In genomic region chr7:103660455-103661371, GRCh38 we compare ENCODE assay signal across 15 cellular contexts.
DNase-seq lines count a peak whose midpoint lies in the region; ATAC-seq and TF ChIP-seq lines count a peak whose summit lies in the region.
"Had no signal": no experiment of that assay in that cellular context is flagged by ENCODE, and none has a peak within 500 bp of the region (broad histone marks: within the 10 kb centered on the region; RNA-seq: fewer than 3 reads in every experiment).

No MANE protein-coding gene starts in this region.

- 95 to 96% methylated on average over 7 of the region's 7 CpGs for WGBS in GM23248 (ENCODE audit: low coverage in 1 of 2, low lambda C conversion rate in 2 of 2, missing lambda C conversion rate in 2 of 2), 2 experiments

- H3K4me2 ChIP-seq in GM23248 (ENCODE audit: unreplicated experiment) (no peak overlapping the region), PC-3 (ENCODE audit: low read length) (peak overlapping the region; percentile 35; the same call in 1 of the 2 replicates), fibroblast of lung (ENCODE audit: extremely low read depth, insufficient read depth, low read length) (no peak overlapping the region)

- H4K20me1 ChIP-seq in GM23248 (ENCODE audit: insufficient read depth) (no peaks in the 10 kb centered on the region), PC-3 (ENCODE audit: low read length) (no peaks in the 10 kb centered on the region), fibroblast of lung (ENCODE audit: control insufficient read depth, extremely low read depth, insufficient read depth, low read length) (no peaks in the 10 kb centered on the region)

- in situ Hi-C loops in GM23248 (cut with MboI) = no loop called here

- POLR2A ChIA-PET in PC-3 (lab: Charles Lee; ENCODE audit: unreplicated experiment) = no interaction called here

- H3K79me2 ChIP-seq in GM23248 (ENCODE audit: insufficient read depth) (no peaks in the 10 kb centered on the region), PC-3 (ENCODE audit: low read length) (no peaks in the 10 kb centered on the region), fibroblast of lung (ENCODE audit: control insufficient read depth, insufficient read depth, low read length) (no peaks in the 10 kb centered on the region)

- TF ChIP-seq POLR2A in vagina (IDR thresholded peaks at IDR 0.05) = no peak

- peak; percentile 80 for ATAC-seq in PC-3

- TF ChIP-seq CTCF in PC-3 (conservative IDR thresholded peaks at IDR 0.05; ENCODE audit: low read depth, low read length) = no peak
- TF ChIP-seq CTCF in fibroblast of lung (conservative IDR thresholded peaks at IDR 0.05 in 1 of 2, IDR thresholded peaks at IDR 0.05 in 1 of 2; ENCODE audit: low read depth in 1 of 2, low read length in 2 of 2) = no peak
- TF ChIP-seq CTCF in vagina (IDR thresholded peaks at IDR 0.05) = no peak

- H3K4me3 ChIP-seq in GM23248 = no peak overlapping the region
- H3K4me3 ChIP-seq in PC-3 (ENCODE audit: low read length) = no peak overlapping the region
- H3K4me3 ChIP-seq in fibroblast of lung (replicated peaks in 1 of 4; ENCODE audit: control extremely low read depth in 1 of 4, insufficient read depth in 1 of 4, low read depth in 3 of 4, low read length in 4 of 4) = no peak overlapping the region
- H3K4me3 ChIP-seq in vagina = no peak overlapping the region
- H3K4me3 ChIP-seq: cardiac muscle cell had no signal

- DNase-seq in GM23248 = peak; percentile 39
- DNase-seq in PC-3 = peak; percentile 83
- DNase-seq in fibroblast of lung (ENCODE audit: low read depth in 2 of 2) = peak; percentile 43 to 67
- peak; percentile 77 for DNase-seq in pulmonary artery endothelial cell (ENCODE audit: low read depth, low spot score)
- DNase-seq in activated CD4-positive, alpha-beta T cell treated with anti-CD3 and anti-CD28 coated beads, Interleukin-2, amount 50 U/mL, for 4 hours = no peak
- DNase-seq in DMS 273 (lab: John Stamatoyannopoulos, UW; ENCODE audit: unreplicated experiment) = no peak
- no peak for DNase-seq in SKM-1 (lab: John Stamatoyannopoulos, UW; ENCODE audit: unreplicated experiment)
- DNase-seq in vagina (ENCODE audit: extremely low spot score in 2 of 2) = no peak
- DNase-seq: activated T-cell treated with anti-CD3 and anti-CD28 coated beads for 4 hours; head of caudate nucleus; NCI-H2107; nephron progenitor cell; stimulated activated CD4-positive, alpha-beta T cell treated with anti-CD3 and anti-CD28 coated beads, Interleukin-2, amount 100 ng/mL, for 48 hours had no signal

- H3K4me1 ChIP-seq in GM23248 (ENCODE audit: insufficient read depth) (peaks cover 9% of the 10 kb centered on the region; the same call in 1 of the 2 replicates), PC-3 (ENCODE audit: insufficient read depth, low read length) (peaks cover 15% of the 10 kb centered on the region), fibroblast of lung (ENCODE audit: control insufficient read depth, extremely low read depth, insufficient read depth, low read length) (peaks cover 2% of the 10 kb centered on the region), vagina (no peaks in the 10 kb centered on the region)

- CTCF ChIA-PET in PC-3 (lab: Charles Lee) = no interaction called here

- H3K9me2 ChIP-seq in GM23248 (ENCODE audit: insufficient read depth) = no peaks in the 10 kb centered on the region
- no peaks in the 10 kb centered on the region; the same call in 1 of the 2 replicates for H3K9me2 ChIP-seq in PC-3 (replicated peaks; ENCODE audit: low read length)

- H3F3A ChIP-seq in GM23248 (ENCODE audit: insufficient read depth) = no peaks in the 10 kb centered on the region
- no peaks in the 10 kb centered on the region for H3F3A ChIP-seq in PC-3 (ENCODE audit: low read length, unreplicated experiment)

- H3K27me3 ChIP-seq in GM23248 (replicated peaks; ENCODE audit: insufficient read depth) (no peaks in the 10 kb centered on the region), PC-3 (ENCODE audit: low read length) (no peaks in the 10 kb centered on the region), fibroblast of lung (ENCODE audit: control insufficient read depth, insufficient read depth, low read length) (no peaks in the 10 kb centered on the region), vagina (no peaks in the 10 kb centered on the region)
- H3K27me3 ChIP-seq: cardiac muscle cell had no signal

- H3K9ac ChIP-seq in GM23248 = no peak overlapping the region
- no peak overlapping the region for H3K9ac ChIP-seq in PC-3 (ENCODE audit: low read length)
- H3K9ac ChIP-seq in fibroblast of lung (ENCODE audit: insufficient read depth, low read length) = no peak overlapping the region

- intact Hi-C loops in PC-3 (cut with micrococcal nuclease) (loop anchor here (2.0 to 5.0 kb wide), 3 partner anchors 24 to 497 kb away; no protein-coding TSS in a partner anchor), vagina (cut with DNase I) (no loop called here)

- H3K9me3 ChIP-seq in GM23248 (ENCODE audit: low read depth) = no peaks in the 10 kb centered on the region
- no peaks in the 10 kb centered on the region for H3K9me3 ChIP-seq in PC-3 (ENCODE audit: low read length)
- H3K9me3 ChIP-seq in fibroblast of lung (ENCODE audit: control insufficient read depth, insufficient read depth, low read depth, low read length) = no peaks in the 10 kb centered on the region
- H3K9me3 ChIP-seq in vagina = no peaks in the 10 kb centered on the region

- H3K36me3 ChIP-seq in GM23248 (ENCODE audit: low read depth) (no peaks in the 10 kb centered on the region), PC-3 (ENCODE audit: low read depth, low read length) (no peaks in the 10 kb centered on the region), fibroblast of lung (ENCODE audit: control insufficient read depth, insufficient read depth, low read length) (no peaks in the 10 kb centered on the region), vagina (no peaks in the 10 kb centered on the region)
- H3K36me3 ChIP-seq: cardiac muscle cell had no signal

- H3K27ac ChIP-seq in GM23248 (no peak overlapping the region), PC-3 (ENCODE audit: low read length) (peak overlapping the region; percentile 56), fibroblast of lung (ENCODE audit: insufficient read depth, low read length) (no peak overlapping the region), vagina (no peak overlapping the region)
- H3K27ac ChIP-seq: cardiac muscle cell, HL-60 had no signal

- no peak overlapping the region; the same call in 1 of the 2 replicates for H2AFZ ChIP-seq in GM23248
- no peak overlapping the region for H2AFZ ChIP-seq in PC-3 (ENCODE audit: low read length)
- H2AFZ ChIP-seq in fibroblast of lung (ENCODE audit: low read length) = no peak overlapping the region

- no TSS peak for BruUV-seq in PC-3 (replicated peaks; lab: Mats Ljungman, UMichigan)

Comparison
In these comparisons a context has a peak if more than half of its experiments do, and no peak if none do; other contexts are left out.
1. DNase-seq: peak in GM23248 (single experiment), PC-3 (single experiment), fibroblast of lung (2 of 2) and pulmonary artery endothelial cell (single experiment); none in activated CD4-positive, alpha-beta T cell treated with anti-CD3 and anti-CD28 coated beads, Interleukin-2, amount 50 U/mL, for 4 hours (0 of 2), DMS 273 (single experiment), SKM-1 (single experiment) and vagina (0 of 2).